In genomic region chr13:50136678-50137077, GRCh38 we compare ENCODE assay signal across 8 cellular contexts.
"Had no signal": no experiment of that assay in that cellular context is flagged by ENCODE, and none has a peak within 500 bp of the region (broad histone marks: within the 10 kb centered on the region; RNA-seq: fewer than 3 reads in every experiment).

No MANE protein-coding gene starts in this region.

- H3K36me3 ChIP-seq: HAP-1 had no signal

- FAIRE-seq: HepG2 had no signal

- ATAC-seq: HCT116, HepG2 had no signal

- H3K9ac ChIP-seq: GM23248 had no signal

- H3K4me3 ChIP-seq: GM23248, HAP-1 had no signal

- DNase-seq: GM23248, GOT3, H7, HFFc6 had no signal

- H3K9me3 ChIP-seq: HAP-1 had no signal

- H2AFZ ChIP-seq: GM23248 had no signal

- H3K27ac ChIP-seq: GM23248, HL-60 had no signal
